In the genomic region with DNA sequence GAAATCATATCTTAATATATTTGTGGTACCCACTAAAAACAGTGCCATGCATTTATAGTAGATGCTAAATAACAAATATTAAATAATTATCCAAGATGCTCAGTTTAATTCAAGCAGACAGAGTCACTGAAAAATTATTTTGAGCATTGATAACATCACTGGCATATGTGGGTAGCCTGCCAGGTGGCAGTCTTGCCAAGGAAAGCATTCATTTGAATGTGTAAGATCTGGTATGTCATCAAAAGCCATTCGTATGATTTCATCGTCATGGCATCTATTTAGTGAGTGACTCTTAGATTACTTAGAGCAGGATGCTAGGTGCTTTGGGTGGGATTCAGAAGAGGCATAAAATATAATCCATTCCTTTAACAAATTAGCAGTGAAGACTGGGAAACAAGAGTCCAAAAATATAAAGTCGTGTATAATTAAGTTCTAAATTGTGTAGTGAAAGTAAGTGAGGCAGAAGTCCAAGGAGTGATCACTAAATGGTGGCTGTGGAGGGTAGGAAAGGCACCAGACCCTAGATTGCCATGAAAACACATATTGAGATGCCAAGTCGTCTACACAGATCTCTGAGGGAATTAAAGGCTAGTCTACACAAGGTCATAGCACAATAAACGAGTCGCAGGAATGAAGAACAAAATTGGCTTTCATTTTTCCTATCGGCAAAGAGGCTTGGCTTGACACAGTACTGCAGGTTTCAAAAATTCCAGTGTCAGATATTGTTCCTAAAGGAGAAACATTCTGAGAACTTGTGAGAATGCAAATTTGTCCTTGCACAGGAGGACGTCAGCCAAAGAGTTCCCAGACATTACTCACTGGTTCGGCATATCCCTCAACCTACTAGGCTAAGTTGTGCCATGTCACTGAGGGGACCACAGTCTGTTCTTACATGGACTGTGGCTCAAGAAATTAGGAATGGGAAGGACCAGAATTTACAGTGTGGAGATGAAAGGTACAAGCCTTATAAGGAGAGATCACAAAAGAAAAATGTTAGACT, we compare ENCODE assay signal across 13 cellular contexts.
DNase-seq lines count a peak whose midpoint lies in the region; ATAC-seq and TF ChIP-seq lines count a peak whose summit lies in the region.
"Had no signal": no experiment of that assay in that cellular context is flagged by ENCODE, and none has a peak within 500 bp of the region (broad histone marks: within the 10 kb centered on the region; RNA-seq: fewer than 3 reads in every experiment).

No MANE protein-coding gene starts in this region.

- H3K27ac ChIP-seq in ascending aorta, result peak overlapping the region; percentile 82 to 85
- H3K27ac ChIP-seq: pancreas had no signal

- in situ Hi-C loops in ACHN (cut with HindIII; ENCODE audit: low pct_ligation_motif_present, low pct_unique_long_range_greater_than_20kb, low sequenced_read_pairs), result no loop called here

- peak; percentile 88 for DNase-seq in ACHN
- DNase-seq in HS-5 (ENCODE audit: low read depth), result peak; percentile 79
- DNase-seq in ascending aorta (ENCODE audit: low spot score in 2 of 2), result peak in 1 of 2 donors; percentile 89
- DNase-seq in hepatic stellate cell (ENCODE audit: low spot score), result peak; percentile 14
- no peak for DNase-seq in amniotic stem cell (lab: John Stamatoyannopoulos, UW)
- DNase-seq in activated CD4-positive, alpha-beta T cell treated with anti-CD3 and anti-CD28 coated beads for 1 hour, result no peak
- DNase-seq in NCI-H1436 (lab: John Stamatoyannopoulos, UW), result no peak
- no peak for DNase-seq in activated CD4-positive, alpha-beta T cell treated with anti-CD3 and anti-CD28 coated beads for 36 hours
- DNase-seq: activated CD4-positive, CD25-positive, alpha-beta regulatory T cell; Kasumi-1; OCI-M1 had no signal

- POLR2A ChIA-PET in activated CD4-positive, alpha-beta T cell treated with anti-CD3 and anti-CD28 coated beads for 36 hours (lab: Charles Lee), result no interaction called here

- H3K27ac Mint-ChIP-seq in activated CD4-positive, alpha-beta T cell treated with anti-CD3 and anti-CD28 coated beads for 36 hours, result no peak overlapping the region
- H3K27ac Mint-ChIP-seq: dendritic cell treated with granulocyte-macrophage colony-stimulating factor and Interleukin-4, amounts not matched to agents 40 ng/mL and 50 ng/mL, for 4 days had no signal

- H3K4me1 ChIP-seq in ascending aorta, result peaks cover 4 to 9% of the 10 kb centered on the region in 2 donors
- H3K4me1 ChIP-seq: pancreas had no signal

- intact Hi-C loops in ascending aorta (cut with DNase I), result loop anchor here (5.0 kb wide), 1 partner anchor 43 kb away; no protein-coding TSS in a partner anchor
- intact Hi-C loops in activated CD4-positive, alpha-beta T cell treated with anti-CD3 and anti-CD28 coated beads for 36 hours (cut with DNase I, micrococcal nuclease), result no loop called here

- H3K4me1 Mint-ChIP-seq in activated CD4-positive, alpha-beta T cell treated with anti-CD3 and anti-CD28 coated beads for 36 hours, result no peaks in the 10 kb centered on the region

- H3K36me3 ChIP-seq in ascending aorta, result no peaks in the 10 kb centered on the region
- H3K36me3 ChIP-seq: pancreas had no signal

- peak overlapping the region; percentile 18 to 51 for H3K4me3 ChIP-seq in ascending aorta
- H3K4me3 ChIP-seq: pancreas had no signal

- peaks cover 2% of the 10 kb centered on the region for H3K27me3 Mint-ChIP-seq in activated CD4-positive, alpha-beta T cell treated with anti-CD3 and anti-CD28 coated beads for 36 hours
- H3K27me3 Mint-ChIP-seq: dendritic cell treated with granulocyte-macrophage colony-stimulating factor and Interleukin-4, amounts not matched to agents 40 ng/mL and 50 ng/mL, for 4 days had no signal

- peaks cover 11% of the 10 kb centered on the region for H3K9me3 Mint-ChIP-seq in activated CD4-positive, alpha-beta T cell treated with anti-CD3 and anti-CD28 coated beads for 36 hours (ENCODE audit: low read depth)

- no peaks in the 10 kb centered on the region for H3K27me3 ChIP-seq in ascending aorta
- H3K27me3 ChIP-seq: pancreas had no signal

- CTCF ChIA-PET in activated CD4-positive, alpha-beta T cell treated with anti-CD3 and anti-CD28 coated beads for 36 hours (lab: Charles Lee), result no interaction called here

- H3K9me3 ChIP-seq in ascending aorta, result no peaks in the 10 kb centered on the region
- H3K9me3 ChIP-seq: pancreas had no signal

- H3K4me3 Mint-ChIP-seq in activated CD4-positive, alpha-beta T cell treated with anti-CD3 and anti-CD28 coated beads for 36 hours, result no peak overlapping the region
- H3K4me3 Mint-ChIP-seq: dendritic cell treated with granulocyte-macrophage colony-stimulating factor and Interleukin-4, amounts not matched to agents 40 ng/mL and 50 ng/mL, for 4 days had no signal

- no peak for TF ChIP-seq CTCF in ascending aorta (IDR thresholded peaks at IDR 0.05)

- no peaks in the 10 kb centered on the region for H3K36me3 Mint-ChIP-seq in activated CD4-positive, alpha-beta T cell treated with anti-CD3 and anti-CD28 coated beads for 36 hours (ENCODE audit: low read depth)

- ATAC-seq in activated CD4-positive, alpha-beta T cell treated with anti-CD3 and anti-CD28 coated beads for 36 hours, result no peak

Comparison
In these comparisons a context has a peak if more than half of its experiments do, and no peak if none do; other contexts are left out.
1. DNase-seq: peak in ACHN (single experiment), HS-5 (single experiment) and hepatic stellate cell (single experiment); none in amniotic stem cell (single experiment), activated CD4-positive, alpha-beta T cell treated with anti-CD3 and anti-CD28 coated beads for 1 hour (single experiment), NCI-H1436 (single experiment) and activated CD4-positive, alpha-beta T cell treated with anti-CD3 and anti-CD28 coated beads for 36 hours (single experiment).